10 cellular contexts compared by ENCODE assay signal in the genomic region with DNA sequence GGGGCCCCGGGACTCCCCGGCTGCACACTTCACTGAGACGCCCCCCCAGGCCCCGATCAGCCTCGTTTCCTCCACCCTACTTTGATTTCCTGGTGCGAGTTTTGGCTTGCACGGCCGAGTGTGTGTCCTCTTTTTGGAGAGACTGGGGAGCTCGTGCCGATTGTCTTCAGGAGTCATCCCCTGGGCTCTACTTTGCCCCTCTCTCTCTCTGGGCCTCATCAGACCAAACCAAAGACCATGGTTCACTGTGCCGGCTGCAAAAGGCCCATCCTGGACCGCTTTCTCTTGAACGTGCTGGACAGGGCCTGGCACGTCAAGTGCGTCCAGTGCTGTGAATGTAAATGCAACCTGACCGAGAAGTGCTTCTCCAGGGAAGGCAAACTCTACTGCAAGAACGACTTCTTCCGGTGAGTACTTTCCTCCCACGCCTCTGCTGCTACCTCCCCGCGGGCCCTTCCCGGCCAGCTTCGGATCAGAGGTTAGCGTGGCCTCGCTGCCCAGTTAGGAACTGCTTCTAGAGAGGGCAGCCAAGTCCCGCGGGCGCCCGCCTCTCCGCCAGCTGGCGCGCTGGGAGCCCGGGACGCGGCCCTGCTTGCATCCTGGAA. TPM values are rescaled to one million over a fixed set of nuclear protein-coding genes. Genes with fewer than 3 reads are reported as not detected.
DNase-seq lines count a peak whose midpoint lies in the region; ATAC-seq, FAIRE-seq and TF ChIP-seq lines count a peak whose summit lies in the region.
"Had no signal": no experiment of that assay in that cellular context is flagged by ENCODE, and none has a peak within 500 bp of the region (broad histone marks: within the 10 kb centered on the region; RNA-seq: fewer than 3 reads in every experiment).

No MANE protein-coding gene starts in this region.

- H3K36me3 ChIP-seq in mammary epithelial cell (ENCODE audit: insufficient read depth, low read length) = no peaks in the 10 kb centered on the region
- no peaks in the 10 kb centered on the region for H3K36me3 ChIP-seq in naive thymus-derived CD4-positive, alpha-beta T cell (ENCODE audit: control insufficient read depth in 2 of 3, insufficient read depth in 3 of 3, low read length in 3 of 3)
- H3K36me3 ChIP-seq: brain microvascular endothelial cell had no signal

- DNase-seq in Daoy (ENCODE audit: low read depth) (peak; percentile 64), mammary epithelial cell (no peak), GM12891 (ENCODE audit: insufficient read length, low spot score) (no peak), H54 (ENCODE audit: insufficient read length, low spot score) (no peak)
- DNase-seq in naive thymus-derived CD4-positive, alpha-beta T cell = peak in 5 of 9 donors; percentile 19 to 40 (median 35)
- DNase-seq: brain microvascular endothelial cell had no signal

- WGBS in mammary epithelial cell (ENCODE audit: low coverage, missing lambda C conversion rate) = 3% methylated on average over 28 of the region's 35 CpGs

- no peak for TF ChIP-seq CTCF in mammary epithelial cell (conservative IDR thresholded peaks at IDR 0.05 in 1 of 2, IDR thresholded peaks at IDR 0.05 in 1 of 2; ENCODE audit: extremely low read depth in 1 of 2, insufficient read depth in 1 of 2, low read depth in 1 of 2, low read length in 2 of 2)

- TF ChIP-seq EP300 in Ishikawa (IDR thresholded peaks at IDR 0.05; ENCODE audit: borderline replicate concordance) = no peak

- no peak for TF ChIP-seq POLR2A in GM12891 (IDR thresholded peaks at IDR 0.05; ENCODE audit: low read depth, low read length)
- no peak for TF ChIP-seq POLR2A in H54 (IDR thresholded peaks at IDR 0.05; ENCODE audit: low read depth, low read length)

- no peaks in the 10 kb centered on the region for H3K9me3 ChIP-seq in mammary epithelial cell (replicated peaks; ENCODE audit: insufficient read depth, low read length)
- no peaks in the 10 kb centered on the region for H3K9me3 ChIP-seq in naive thymus-derived CD4-positive, alpha-beta T cell (ENCODE audit: control insufficient read depth in 2 of 3, low read length in 3 of 3)

- POLR2A ChIA-PET in naive thymus-derived CD4-positive, alpha-beta T cell (lab: Charles Lee) = interaction anchor here (0.6 to 2.3 kb wide), 6 partner anchors 8 to 1537 kb away, joined by 3 to 9 read pairs (median 4); partner anchors contain the start of gene AATF

- H3K27me3 Mint-ChIP-seq in naive thymus-derived CD4-positive, alpha-beta T cell = peaks cover 61 to 84% (median 72%) of the 10 kb centered on the region in 5 donors

- in situ Hi-C loops in mammary epithelial cell (cut with MboI; ENCODE audit: low sequenced_read_pairs in 2 of 2) = no loop called here

- intact Hi-C loops in mammary epithelial cell (cut with micrococcal nuclease) = loop anchor here (10.0 kb wide), 1 partner anchor 1133 kb away; the partner anchor contains the start of gene TAF15
- intact Hi-C loops in naive thymus-derived CD4-positive, alpha-beta T cell (cut with micrococcal nuclease) = no loop called here

- H3K4me1 Mint-ChIP-seq in naive thymus-derived CD4-positive, alpha-beta T cell = peaks cover 28 to 82% (median 59%) of the 10 kb centered on the region in 7 donors

- ATAC-seq in naive thymus-derived CD4-positive, alpha-beta T cell = no peak
- ATAC-seq in GM18867 (IDR thresholded peaks at IDR 0.05; ENCODE audit: unreplicated experiment) (no peak), HG03039 (IDR thresholded peaks at IDR 0.05; ENCODE audit: unreplicated experiment) (no peak)

- H3K9me3 Mint-ChIP-seq in naive thymus-derived CD4-positive, alpha-beta T cell = peaks cover 0 to 6% (median 0%) of the 10 kb centered on the region in 11 donors

- no peak overlapping the region for H3K9ac ChIP-seq in mammary epithelial cell (ENCODE audit: insufficient read depth, low read length)

- peaks cover 0 to 4% (median 0%) of the 10 kb centered on the region in 5 donors for H3K36me3 Mint-ChIP-seq in naive thymus-derived CD4-positive, alpha-beta T cell

- peak overlapping the region in 4 of 9 donors; percentile 23 to 86 (median 40) for H3K27ac Mint-ChIP-seq in naive thymus-derived CD4-positive, alpha-beta T cell

- peak overlapping the region; percentile 51 for H3K4me2 ChIP-seq in mammary epithelial cell (ENCODE audit: insufficient read depth, low read depth, low read length)

- peak overlapping the region; percentile 75 to 92 (median 80) for H3K4me3 Mint-ChIP-seq in naive thymus-derived CD4-positive, alpha-beta T cell

- dilution Hi-C loops in mammary epithelial cell (cut with HindIII; ENCODE audit: low sequenced_read_pairs) = no loop called here

- H3K27ac ChIP-seq in mammary epithelial cell (ENCODE audit: insufficient read depth, low read depth, low read length) = no peak overlapping the region
- H3K27ac ChIP-seq in naive thymus-derived CD4-positive, alpha-beta T cell (ENCODE audit: low read depth, low read length) = no peak overlapping the region
- H3K27ac ChIP-seq: brain microvascular endothelial cell had no signal

- no TSS peak for BruUV-seq in mammary epithelial cell (replicated peaks; lab: Mats Ljungman, UMichigan)

- H4K20me1 ChIP-seq in mammary epithelial cell (ENCODE audit: insufficient read depth, low read length) = no peaks in the 10 kb centered on the region

- no peaks in the 10 kb centered on the region for H3K79me2 ChIP-seq in mammary epithelial cell (ENCODE audit: insufficient read depth, low read length)

- H3K4me1 ChIP-seq in mammary epithelial cell (ENCODE audit: insufficient read depth, low read length) = peaks cover 58% of the 10 kb centered on the region
- peaks cover 58 to 64% of the 10 kb centered on the region in 2 donors for H3K4me1 ChIP-seq in naive thymus-derived CD4-positive, alpha-beta T cell (ENCODE audit: control insufficient read depth in 2 of 2, insufficient read depth in 2 of 2, low read length in 2 of 2)

- TF ChIP-seq RAD21 in Ishikawa (IDR thresholded peaks at IDR 0.05; ENCODE audit: low read depth) = no peak

- no peak overlapping the region for H3K4me3 ChIP-seq in mammary epithelial cell (replicated peaks in 1 of 3; ENCODE audit: insufficient read depth in 1 of 3, low read depth in 2 of 3, low read length in 3 of 3)
- no peak overlapping the region for H3K4me3 ChIP-seq in naive thymus-derived CD4-positive, alpha-beta T cell (ENCODE audit: low read length)

- peaks cover 98% of the 10 kb centered on the region for H3K27me3 ChIP-seq in mammary epithelial cell (ENCODE audit: insufficient read depth, low read length)
- peaks cover 28 to 81% of the 10 kb centered on the region in 2 donors for H3K27me3 ChIP-seq in naive thymus-derived CD4-positive, alpha-beta T cell (ENCODE audit: control insufficient read depth in 2 of 2, insufficient read depth in 2 of 2, low read length in 2 of 2)

- CTCF ChIA-PET in mammary epithelial cell (lab: Charles Lee; ENCODE audit: low non-redundant PET) = no interaction called here
- CTCF ChIA-PET in naive thymus-derived CD4-positive, alpha-beta T cell (lab: Charles Lee) = interaction anchor here (0.6 kb wide), 1 partner anchor 35 kb away, joined by 4 read pairs; no protein-coding TSS in a partner anchor

- FAIRE-seq in GM12891 (lab: Jason Lieb, UNC) (no peak), H54 (lab: Jason Lieb, UNC) (no peak)

- no peak overlapping the region for H2AFZ ChIP-seq in mammary epithelial cell (ENCODE audit: low read depth, low read length)

TF ChIP-seq in Ishikawa, 13 proteins besides CTCF, POLR2A, EP300 and RAD21 (continues in another document):
- peak; percentile 44 for TF ChIP-seq EGR1 (IDR thresholded peaks at IDR 0.05)

TF ChIP-seq in GM12891, 5 proteins besides CTCF, POLR2A, EP300 and RAD21:
- TF ChIP-seq POU2F2 (IDR thresholded peaks at IDR 0.05; ENCODE audit: low read depth, low read length) = no peak
- TF ChIP-seq PAX5 (IDR thresholded peaks at IDR 0.05; ENCODE audit: insufficient read depth, low read length, severe bottlenecking) = no peak
- TF ChIP-seq POLR2AphosphoS5 (IDR thresholded peaks at IDR 0.05; ENCODE audit: low read depth, low read length) = no peak
- TF ChIP-seq SPI1 (IDR thresholded peaks at IDR 0.05; ENCODE audit: low read depth, low read length) = no peak
- no peak for TF ChIP-seq TAF1 (IDR thresholded peaks at IDR 0.05; ENCODE audit: low read depth, low read length)
TF ChIP-seq in GM12891: peak in this region for 0.

RNA-seq across cellular contexts. Expression of gene LHX1, which starts 0.8 kb away (rescaled TPM):
- total RNA-seq in Daoy (2014; rRNA removed; shearing (Covaris generic)) = 8.6 and 17.1 TPM in 2 replicates
- total RNA-seq in mammary epithelial cell = not detected
- not detected for polyA plus RNA-seq in mammary epithelial cell
- polyA minus RNA-seq in mammary epithelial cell = not detected
- total RNA-seq in naive thymus-derived CD4-positive, alpha-beta T cell = under 1 TPM in 1 of 5 experiments, not detected in 4; 0.15 TPM
- polyA plus RNA-seq in naive thymus-derived CD4-positive, alpha-beta T cell = not detected
- 0.10 TPM for polyA plus RNA-seq in GM12891 (2012; ENCODE audit: low read depth, missing spikeins)
- total RNA-seq: myocyte had no signal

RNA-seq across cellular contexts. Expression of gene AATF, which starts 10.7 kb away (rescaled TPM):
- total RNA-seq in Daoy (2014; rRNA removed; shearing (Covaris generic)) = 79.8 and 106 TPM in 2 replicates
- 10 to 100 TPM; 21.2 to 70.3 TPM for total RNA-seq in mammary epithelial cell
- polyA plus RNA-seq in mammary epithelial cell = 19.0 TPM
- 54.6 TPM for polyA minus RNA-seq in mammary epithelial cell
- 10 to 100 TPM; 39.7 to 70.8 (median 58.7) TPM for total RNA-seq in naive thymus-derived CD4-positive, alpha-beta T cell
- 10 to 100 TPM; 70.1 to 97.1 TPM for polyA plus RNA-seq in naive thymus-derived CD4-positive, alpha-beta T cell
- 81.9 TPM for polyA plus RNA-seq in GM12891 (2012; ENCODE audit: low read depth, missing spikeins)

Comparison
In these comparisons a context has a peak if more than half of its experiments do, and no peak if none do; other contexts are left out.
1. DNase-seq: peak in Daoy (single experiment) and naive thymus-derived CD4-positive, alpha-beta T cell (5 of 9); none in mammary epithelial cell (single experiment), GM12891 (single experiment) and H54 (single experiment).